In genomic region chr10:116246263-116246662, GRCh38 we compare ENCODE assay signal across 25 cellular contexts. TPM values are rescaled to one million over a fixed set of nuclear protein-coding genes. Genes with fewer than 3 reads are reported as not detected.
"Had no signal": no experiment of that assay in that cellular context is flagged by ENCODE, and none has a peak within 500 bp of the region (broad histone marks: within the 10 kb centered on the region; RNA-seq: fewer than 3 reads in every experiment).

No MANE protein-coding gene starts in this region.

- H3K27ac ChIP-seq: colonic mucosa, epithelial cell of prostate, esophagus muscularis mucosa, foreskin keratinocyte, gastroesophageal sphincter, heart left ventricle, hepatocyte, left lung, lower lobe of right lung had no signal

- H2AFZ ChIP-seq: hepatocyte had no signal

- H3K4me2 ChIP-seq: hepatocyte had no signal

- H3K9me3 ChIP-seq: colonic mucosa, esophagus muscularis mucosa, gastroesophageal sphincter, heart left ventricle, left lung, lower lobe of right lung had no signal

- DNase-seq: colonic mucosa; cortex of kidney; effector CD8-positive, alpha-beta T cell; effector memory CD8-positive, alpha-beta T cell; endodermal cell; erythroblast; foreskin keratinocyte; heart left ventricle; hypothalamus; immature natural killer cell; islet precursor cell; kidney; kidney glomerular epithelial cell; left colon; left lung; left ventricle myocardium superior; lower lobe of right lung; mesendoderm; midbrain; naive thymus-derived CD4-positive, alpha-beta T cell had no signal

- H3K4me1 ChIP-seq: colonic mucosa, esophagus muscularis mucosa, foreskin keratinocyte, gastroesophageal sphincter, heart left ventricle, left lung, lower lobe of right lung had no signal

- H3K27me3 ChIP-seq: colonic mucosa, esophagus muscularis mucosa, foreskin keratinocyte, gastroesophageal sphincter, heart left ventricle, hepatocyte, left lung had no signal

- H3K36me3 ChIP-seq: colonic mucosa, esophagus muscularis mucosa, gastroesophageal sphincter, heart left ventricle, left lung, lower lobe of right lung had no signal

- ATAC-seq: effector memory CD8-positive, alpha-beta T cell; gastroesophageal sphincter; heart left ventricle; left colon; left lung; left ventricle myocardium superior; lower lobe of right lung; naive thymus-derived CD4-positive, alpha-beta T cell had no signal

- H3K4me3 ChIP-seq: colonic mucosa, esophagus muscularis mucosa, gastroesophageal sphincter, heart left ventricle, hepatocyte, left lung, lower lobe of right lung had no signal

RNA-seq across cellular contexts. Expression of gene GFRA1, which starts 26.7 kb away (rescaled TPM):
- total RNA-seq: foreskin keratinocyte; mononuclear cell; naive thymus-derived CD4-positive, alpha-beta T cell had no signal
- polyA plus RNA-seq: foreskin keratinocyte; immature natural killer cell; naive thymus-derived CD4-positive, alpha-beta T cell had no signal
